ENCODE assay signal across 14 cellular contexts in genomic region chr12:85530486-85530885, GRCh38.
DNase-seq lines count a peak whose midpoint lies in the region; ATAC-seq and TF ChIP-seq lines count a peak whose summit lies in the region.
"Had no signal": no experiment of that assay in that cellular context is flagged by ENCODE, and none has a peak within 500 bp of the region (broad histone marks: within the 10 kb centered on the region; RNA-seq: fewer than 3 reads in every experiment).

No MANE protein-coding gene starts in this region.

- H3K4me1 Mint-ChIP-seq in GM23338 = peaks cover 13% of the 10 kb centered on the region; the same call in 2 of the 3 replicates
- H3K4me1 Mint-ChIP-seq: CD4-positive, alpha-beta memory T cell had no signal

- H3K27ac ChIP-seq in GM23338 (ENCODE audit: low read depth) (no peak overlapping the region), Peyer's patch (peak overlapping the region in 2 of 4 donors; percentile 48 to 54), hepatocyte (peak overlapping the region; percentile 83), transverse colon (peak overlapping the region in 2 of 4 donors; percentile 11 to 35)
- H3K27ac ChIP-seq: C4-2B had no signal

- ATAC-seq in GM23338 (no peak), omental fat pad (ENCODE audit: low FRiP score) (no peak)
- ATAC-seq: HepG2 had no signal

- H3K36me3 ChIP-seq in GM23338 (ENCODE audit: insufficient read depth) (no peaks in the 10 kb centered on the region), Peyer's patch (no peaks in the 10 kb centered on the region), hepatocyte (replicated peaks; ENCODE audit: insufficient read depth, low read depth) (no peaks in the 10 kb centered on the region), transverse colon (no peaks in the 10 kb centered on the region)
- H3K36me3 ChIP-seq: BE2C had no signal

- no peaks in the 10 kb centered on the region for H3K36me3 Mint-ChIP-seq in GM23338 (ENCODE audit: low read depth)
- H3K36me3 Mint-ChIP-seq: CD4-positive, alpha-beta memory T cell had no signal

- in situ Hi-C loops in transverse colon (cut with MboI; ENCODE audit: low pct_ligation_motif_present in 1 of 4, low pct_unique_long_range_greater_than_20kb in 1 of 4, low sequenced_read_pairs in 3 of 4) = no loop called here

- no peak for TF ChIP-seq CTCF in GM23338 (conservative IDR thresholded peaks at IDR 0.05; ENCODE audit: low read depth in 2 of 2)
- no peak for TF ChIP-seq CTCF in Peyer's patch (IDR thresholded peaks at IDR 0.05)
- TF ChIP-seq CTCF in hepatocyte (IDR thresholded peaks at IDR 0.05; ENCODE audit: poor library complexity) = no peak
- TF ChIP-seq CTCF in transverse colon (IDR thresholded peaks at IDR 0.05) = no peak
- TF ChIP-seq CTCF in omental fat pad (IDR thresholded peaks at IDR 0.05) = no peak

- no peak overlapping the region for H3K4me3 Mint-ChIP-seq in GM23338
- H3K4me3 Mint-ChIP-seq: CD4-positive, alpha-beta memory T cell; HFFc6 had no signal

- no peaks in the 10 kb centered on the region for H3K79me2 ChIP-seq in GM23338 (replicated peaks; ENCODE audit: insufficient read depth)
- H3K79me2 ChIP-seq in hepatocyte = no peaks in the 10 kb centered on the region

- H3K9me3 ChIP-seq in Peyer's patch = no peaks in the 10 kb centered on the region
- H3K9me3 ChIP-seq in hepatocyte (ENCODE audit: low read depth) = no peaks in the 10 kb centered on the region
- H3K9me3 ChIP-seq in transverse colon = no peaks in the 10 kb centered on the region
- H3K9me3 ChIP-seq: BE2C had no signal

- H3F3A ChIP-seq in GM23338 (replicated peaks; ENCODE audit: low read depth) = no peaks in the 10 kb centered on the region

- DNase-seq in GM23338 (ENCODE audit: low spot score) (no peak), Peyer's patch (peak in 2 of 3 donors; percentile 48 to 49), hepatocyte (ENCODE audit: low spot score) (peak; percentile 24), transverse colon (peak; percentile 16), retina (no peak), omental fat pad (ENCODE audit: low spot score) (no peak), NCI-H510A (lab: John Stamatoyannopoulos, UW) (no peak)
- DNase-seq: BE2C; CD4-positive, alpha-beta memory T cell; DMS79; HCEC 1CT; HFFc6 had no signal

- WGBS in hepatocyte (ENCODE audit: low lambda C conversion rate, missing lambda C conversion rate) = 82% methylated on average over 4 of the region's 4 CpGs
- 45 to 51% methylated on average over 4 of the region's 4 CpGs for WGBS in transverse colon (ENCODE audit: low coverage in 1 of 2), 2 donors

- H3K27me3 ChIP-seq in GM23338 (ENCODE audit: insufficient read depth) (no peaks in the 10 kb centered on the region), Peyer's patch (no peaks in the 10 kb centered on the region), hepatocyte (no peaks in the 10 kb centered on the region), transverse colon (no peaks in the 10 kb centered on the region)
- H3K27me3 ChIP-seq: BE2C had no signal

- H2AFZ ChIP-seq in GM23338 (peak overlapping the region; percentile 60; the same call in 1 of the 2 replicates), hepatocyte (no peak overlapping the region)

- no peak overlapping the region for H3K27ac Mint-ChIP-seq in GM23338
- H3K27ac Mint-ChIP-seq: CD4-positive, alpha-beta memory T cell; HFFc6 had no signal

- no peak for TF ChIP-seq EP300 in transverse colon (IDR thresholded peaks at IDR 0.05; ENCODE audit: low read depth)

- H3K4me2 ChIP-seq in GM23338 = no peak overlapping the region
- H3K4me2 ChIP-seq in hepatocyte = peak overlapping the region; percentile 1

- H3K9me2 ChIP-seq in GM23338 (ENCODE audit: insufficient read depth) = no peaks in the 10 kb centered on the region
- no peaks in the 10 kb centered on the region for H3K9me2 ChIP-seq in hepatocyte (replicated peaks; ENCODE audit: insufficient read depth)

- TF ChIP-seq POLR2A in Peyer's patch (IDR thresholded peaks at IDR 0.05) (no peak), transverse colon (IDR thresholded peaks at IDR 0.05) (no peak)

- H3K27me3 Mint-ChIP-seq in GM23338 (ENCODE audit: insufficient read depth, low read depth, poor library complexity) = peaks cover 1% of the 10 kb centered on the region
- H3K27me3 Mint-ChIP-seq: CD4-positive, alpha-beta memory T cell had no signal

- H3K4me1 ChIP-seq in GM23338 (ENCODE audit: insufficient read depth) (no peaks in the 10 kb centered on the region), Peyer's patch (no peaks in the 10 kb centered on the region), hepatocyte (ENCODE audit: insufficient read depth) (no peaks in the 10 kb centered on the region), transverse colon (peaks cover 0 to 19% (median 0%) of the 10 kb centered on the region in 4 donors)
- H3K4me1 ChIP-seq: BE2C had no signal

- peaks cover 3% of the 10 kb centered on the region for H3K9me3 Mint-ChIP-seq in GM23338

- H3K4me3 ChIP-seq in GM23338 = no peak overlapping the region
- H3K4me3 ChIP-seq in Peyer's patch = no peak overlapping the region
- no peak overlapping the region for H3K4me3 ChIP-seq in hepatocyte
- no peak overlapping the region for H3K4me3 ChIP-seq in transverse colon

- H4K20me1 ChIP-seq in GM23338 (replicated peaks; ENCODE audit: insufficient read depth) (no peaks in the 10 kb centered on the region), hepatocyte (ENCODE audit: insufficient read depth, poor library complexity, severe bottlenecking) (no peaks in the 10 kb centered on the region)

- intact Hi-C loops in transverse colon (cut with DNase I; ENCODE audit: low total_unique reads) = no loop called here

TF ChIP-seq in GM23338, 12 proteins besides CTCF, POLR2A, EP300 and RAD21 (continues in another document):
- TF ChIP-seq ZNF114 (CRISPR knock-in tag; IDR thresholded peaks at IDR 0.05) = no peak
- no peak for TF ChIP-seq EZH2 (IDR thresholded peaks at IDR 0.05; ENCODE audit: low read depth, unreplicated experiment)
- TF ChIP-seq NANOG (IDR thresholded peaks at IDR 0.05; ENCODE audit: borderline replicate concordance) = no peak
- no peak for TF ChIP-seq ETS1 (IDR thresholded peaks at IDR 0.05)

Comparison
In these comparisons a context has a peak if more than half of its experiments do, and no peak if none do; other contexts are left out.
1. DNase-seq: peak in Peyer's patch (2 of 3), hepatocyte (single experiment) and transverse colon (single experiment); none in GM23338 (single experiment), retina (single experiment), omental fat pad (single experiment) and NCI-H510A (single experiment).